ENCODE assay signal across 4 cellular contexts in genomic region chr18:37064187-37064586, GRCh38.
TF ChIP-seq lines count a peak whose summit lies in the region.

No MANE protein-coding gene starts in this region.

TF ChIP-seq in HepG2, 621 proteins besides CTCF, POLR2A, EP300 and RAD21:
- TF ChIP-seq TCF12 (IDR thresholded peaks at IDR 0.05) (no peak), TCF12 (CRISPR knock-in tag; IDR thresholded peaks at IDR 0.05) (no peak), ZNF382 (CRISPR knock-in tag; IDR thresholded peaks at IDR 0.05; ENCODE audit: borderline replicate concordance) (no peak), ZNF335 (CRISPR knock-in tag; IDR thresholded peaks at IDR 0.05) (no peak), CEBPB (IDR thresholded peaks at IDR 0.05; ENCODE audit: borderline replicate concordance, low read depth, low read length) (peak; percentile 77; the same call in 1 of the 2 replicates)
- TF ChIP-seq, protein P1, sequence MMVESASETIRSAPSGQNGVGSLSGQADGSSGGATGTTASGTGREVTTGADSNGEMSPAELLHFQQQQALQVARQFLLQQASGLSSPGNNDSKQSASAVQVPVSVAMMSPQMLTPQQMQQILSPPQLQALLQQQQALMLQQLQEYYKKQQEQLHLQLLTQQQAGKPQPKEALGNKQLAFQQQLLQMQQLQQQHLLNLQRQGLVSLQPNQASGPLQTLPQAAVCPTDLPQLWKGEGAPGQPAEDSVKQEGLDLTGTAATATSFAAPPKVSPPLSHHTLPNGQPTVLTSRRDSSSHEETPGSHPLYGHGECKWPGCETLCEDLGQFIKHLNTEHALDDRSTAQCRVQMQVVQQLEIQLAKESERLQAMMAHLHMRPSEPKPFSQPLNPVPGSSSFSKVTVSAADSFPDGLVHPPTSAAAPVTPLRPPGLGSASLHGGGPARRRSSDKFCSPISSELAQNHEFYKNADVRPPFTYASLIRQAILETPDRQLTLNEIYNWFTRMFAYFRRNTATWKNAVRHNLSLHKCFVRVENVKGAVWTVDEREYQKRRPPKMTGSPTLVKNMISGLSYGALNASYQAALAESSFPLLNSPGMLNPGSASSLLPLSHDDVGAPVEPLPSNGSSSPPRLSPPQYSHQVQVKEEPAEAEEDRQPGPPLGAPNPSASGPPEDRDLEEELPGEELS (CRISPR knock-in tag; IDR thresholded peaks at IDR 0.05) = no peak
TF ChIP-seq in HepG2: peak in this region for 1.

TF ChIP-seq in IMR-90, 13 proteins besides CTCF, POLR2A, EP300 and RAD21:
- peak; percentile 92 for TF ChIP-seq CEBPB (IDR thresholded peaks at IDR 0.05; ENCODE audit: low read depth, low read length)
- no peak for TF ChIP-seq NFE2L2 (IDR thresholded peaks at IDR 0.05; ENCODE audit: low read depth, low read length)

TF ChIP-seq in K562, 482 proteins besides CTCF, POLR2A, EP300 and RAD21:
- TF ChIP-seq CEBPG (CRISPR knock-in tag; IDR thresholded peaks at IDR 0.05) (no peak), CEBPG (tag; conservative IDR thresholded peaks at IDR 0.05 in 1 of 2, IDR thresholded peaks at IDR 0.05 in 1 of 2) (peak in 1 of 2 experiments; percentile 86; a peak in 2 of 4 replicates), SIN3B (IDR thresholded peaks at IDR 0.05; ENCODE audit: low read depth) (no peak), CEBPB (tag; IDR thresholded peaks at IDR 0.05) (peak; percentile 82)
- TF ChIP-seq, protein P2, sequence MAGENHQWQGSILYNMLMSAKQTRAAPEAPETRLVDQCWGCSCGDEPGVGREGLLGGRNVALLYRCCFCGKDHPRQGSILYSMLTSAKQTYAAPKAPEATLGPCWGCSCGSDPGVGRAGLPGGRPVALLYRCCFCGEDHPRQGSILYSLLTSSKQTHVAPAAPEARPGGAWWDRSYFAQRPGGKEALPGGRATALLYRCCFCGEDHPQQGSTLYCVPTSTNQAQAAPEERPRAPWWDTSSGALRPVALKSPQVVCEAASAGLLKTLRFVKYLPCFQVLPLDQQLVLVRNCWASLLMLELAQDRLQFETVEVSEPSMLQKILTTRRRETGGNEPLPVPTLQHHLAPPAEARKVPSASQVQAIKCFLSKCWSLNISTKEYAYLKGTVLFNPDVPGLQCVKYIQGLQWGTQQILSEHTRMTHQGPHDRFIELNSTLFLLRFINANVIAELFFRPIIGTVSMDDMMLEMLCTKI (IDR thresholded peaks at IDR 0.05; ENCODE audit: partially characterized antibody) = no peak

TF ChIP-seq in H1, 55 proteins besides CTCF, POLR2A, EP300 and RAD21:
- no peak for TF ChIP-seq CHD1 (IDR thresholded peaks at IDR 0.05; ENCODE audit: low read depth, low read length)
- TF ChIP-seq CREB1 (IDR thresholded peaks at IDR 0.05) = no peak
- TF ChIP-seq SIRT6 (IDR thresholded peaks at IDR 0.05; ENCODE audit: low read length) = no peak
- no peak for TF ChIP-seq JUND (IDR thresholded peaks at IDR 0.05; ENCODE audit: low read length)
- no peak for TF ChIP-seq GTF2F1 (IDR thresholded peaks at IDR 0.05; ENCODE audit: borderline replicate concordance, low read depth, low read length)
- TF ChIP-seq CEBPB (IDR thresholded peaks at IDR 0.05; ENCODE audit: low read depth, low read length) = peak; percentile 93
